Comparison of ENCODE assay signal across 20 cellular contexts in genomic region chr3:89572261-89572660, GRCh38.
"Had no signal": no experiment of that assay in that cellular context is flagged by ENCODE, and none has a peak within 500 bp of the region (broad histone marks: within the 10 kb centered on the region; RNA-seq: fewer than 3 reads in every experiment).

No MANE protein-coding gene starts in this region.

- H3K27ac ChIP-seq: epithelial cell of prostate, esophagus muscularis mucosa, gastrocnemius medialis, neutrophil, sigmoid colon, skin epidermis, stomach, suprapubic skin, thyroid gland, upper lobe of left lung, uterus had no signal

- H3K4me1 ChIP-seq: suprapubic skin, uterus had no signal

- H3K27me3 Mint-ChIP-seq: naive thymus-derived CD8-positive, alpha-beta T cell; stimulated activated naive B cell treated with anti-CD40 and anti-IgM and Interleukin-4, amounts not matched to agents 10 μg/mL and 1 μg/mL and 100 μg/mL, for 72 hours had no signal

- H3K36me3 ChIP-seq: esophagus muscularis mucosa, gastrocnemius medialis, neutrophil, right atrium auricular region, sigmoid colon, stomach, suprapubic skin, thyroid gland, upper lobe of left lung, uterus had no signal

- H3K9me3 ChIP-seq: esophagus muscularis mucosa, gastrocnemius medialis, mucosa of descending colon, neutrophil, sigmoid colon, stomach, suprapubic skin, thyroid gland, upper lobe of left lung, uterus had no signal

- H3K27me3 ChIP-seq: esophagus muscularis mucosa, gastrocnemius medialis, neutrophil, right atrium auricular region, sigmoid colon, stomach, suprapubic skin, thyroid gland, upper lobe of left lung, uterus had no signal

- DNase-seq: effector memory CD4-positive, alpha-beta T cell; islet precursor cell; mucosa of descending colon; naive thymus-derived CD8-positive, alpha-beta T cell; sigmoid colon; stimulated activated CD4-positive, alpha-beta T cell treated with anti-CD3 and anti-CD28 coated beads, Interleukin-2, amount 100 ng/mL, for 24 hours; stimulated activated CD4-positive, alpha-beta T cell treated with anti-CD3 and anti-CD28 coated beads, Interleukin-4, amount 100 ng/mL, for 4 hours; stimulated activated naive B cell treated with anti-CD40 and anti-IgM and Interleukin-4, amounts not matched to agents 10 μg/mL and 1 μg/mL and 100 μg/mL, for 72 hours; stomach; thyroid gland; uterus had no signal

- H3K4me1 Mint-ChIP-seq: stimulated activated naive B cell treated with anti-CD40 and anti-IgM and Interleukin-4, amounts not matched to agents 10 μg/mL and 1 μg/mL and 100 μg/mL, for 72 hours had no signal

- H3K27ac Mint-ChIP-seq: stimulated activated naive B cell treated with anti-CD40 and anti-IgM and Interleukin-4, amounts not matched to agents 10 μg/mL and 1 μg/mL and 100 μg/mL, for 72 hours had no signal

- ATAC-seq: left lobe of liver; mucosa of descending colon; naive thymus-derived CD8-positive, alpha-beta T cell; stimulated activated naive B cell treated with anti-CD40 and anti-IgM and Interleukin-4, amounts not matched to agents 10 μg/mL and 1 μg/mL and 100 μg/mL, for 72 hours had no signal

- H3K4me3 Mint-ChIP-seq: naive thymus-derived CD8-positive, alpha-beta T cell; stimulated activated naive B cell treated with anti-CD40 and anti-IgM and Interleukin-4, amounts not matched to agents 10 μg/mL and 1 μg/mL and 100 μg/mL, for 72 hours had no signal

- H3K4me3 ChIP-seq: mucosa of descending colon, right atrium auricular region, sigmoid colon, skin epidermis, stomach, suprapubic skin, thyroid gland, upper lobe of left lung, uterus had no signal

- H3K36me3 Mint-ChIP-seq: naive thymus-derived CD8-positive, alpha-beta T cell; stimulated activated naive B cell treated with anti-CD40 and anti-IgM and Interleukin-4, amounts not matched to agents 10 μg/mL and 1 μg/mL and 100 μg/mL, for 72 hours had no signal
